Comparison of ENCODE assay signal across 15 cellular contexts in the genomic region with DNA sequence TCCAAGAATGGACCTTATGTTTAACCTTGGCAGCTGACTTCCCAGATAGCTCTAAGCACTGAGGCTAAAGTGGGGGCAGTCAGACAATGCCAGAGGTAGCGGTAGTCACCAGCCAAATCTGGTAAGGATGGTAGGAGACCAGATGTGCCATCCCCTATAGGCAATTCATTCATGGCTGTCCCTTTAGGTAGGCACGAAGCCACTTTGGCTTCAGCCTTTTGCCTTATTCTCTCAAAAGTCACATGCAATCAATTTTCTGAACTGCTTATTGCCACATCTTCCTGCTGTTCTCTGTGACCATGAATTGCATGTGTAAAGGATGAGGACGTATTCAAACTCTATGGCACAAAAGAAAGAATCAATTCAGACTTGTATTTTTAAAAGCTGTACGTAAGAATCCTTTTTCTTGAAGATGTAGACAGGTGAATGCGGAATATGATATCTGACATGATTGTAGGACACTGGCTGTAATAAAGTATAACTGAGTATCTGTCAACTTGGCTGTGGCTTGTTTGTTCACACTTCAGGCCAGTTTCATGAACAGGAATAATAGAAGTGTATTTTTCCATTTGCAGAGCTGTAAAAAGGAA.
DNase-seq lines count a peak whose midpoint lies in the region; ATAC-seq and TF ChIP-seq lines count a peak whose summit lies in the region.
"Had no signal": no experiment of that assay in that cellular context is flagged by ENCODE, and none has a peak within 500 bp of the region (broad histone marks: within the 10 kb centered on the region; RNA-seq: fewer than 3 reads in every experiment).

No MANE protein-coding gene starts in this region.

- TF ChIP-seq CTCF in Calu3 (IDR thresholded peaks at IDR 0.05; ENCODE audit: unreplicated experiment) (no peak), WTC11 (IDR thresholded peaks at IDR 0.05) (no peak)

- CTCF ChIA-PET in Calu3 (lab: Charles Lee) (interaction anchor here (0.6 to 2.1 kb wide), 4 partner anchors 22 to 53 kb away, joined by 3 to 12 read pairs (median 5); no protein-coding TSS in a partner anchor), WTC11 (lab: Charles Lee) (no interaction called here)

- no peak for DNase-seq in Calu3
- DNase-seq in WTC11 (ENCODE audit: low spot score): no peak
- DNase-seq in inferior parietal cortex (ENCODE audit: extremely low spot score): peak; percentile 42
- DNase-seq in substantia nigra (lab: John Stamatoyannopoulos, UW): peak in 1 of 49 donors; percentile 1
- no peak for DNase-seq in GF-D8 (lab: John Stamatoyannopoulos, UW)
- DNase-seq in NCI-H1092 treated with DMSO at 0.1 percent for 48 hours (lab: John Stamatoyannopoulos, UW): no peak
- DNase-seq: AML-193, Caco-2, HCEC 1CT, NCI-H1436 treated with DMSO at 0.1 percent for 48 hours, NCI-H2081, NCI-H345 had no signal

- no peaks in the 10 kb centered on the region for H3K27me3 Mint-ChIP-seq in Calu3 (ENCODE audit: unreplicated experiment)
- no peaks in the 10 kb centered on the region for H3K27me3 Mint-ChIP-seq in WTC11 (ENCODE audit: low read depth)
- H3K27me3 Mint-ChIP-seq: IgD-negative memory B cell had no signal

- peak overlapping the region; percentile 91 for H3K27ac ChIP-seq in substantia nigra (ENCODE audit: low read depth, low read length, poor library complexity, severe bottlenecking)

- H3K9me3 Mint-ChIP-seq in Calu3 (ENCODE audit: low read depth, unreplicated experiment) (peaks cover 2% of the 10 kb centered on the region), WTC11 (no peaks in the 10 kb centered on the region)

- H3K4me1 Mint-ChIP-seq in Calu3 (ENCODE audit: low read depth, unreplicated experiment) (peaks cover 40% of the 10 kb centered on the region), WTC11 (no peaks in the 10 kb centered on the region)
- H3K4me1 Mint-ChIP-seq: IgD-negative memory B cell had no signal

- H3K27ac Mint-ChIP-seq in Calu3 (ENCODE audit: unreplicated experiment) (peak overlapping the region; percentile 59), WTC11 (no peak overlapping the region)
- H3K27ac Mint-ChIP-seq: IgD-negative memory B cell had no signal

- intact Hi-C loops in Calu3 (cut with micrococcal nuclease; ENCODE audit: unreplicated experiment): no loop called here

- no peaks in the 10 kb centered on the region for H3K36me3 Mint-ChIP-seq in Calu3 (ENCODE audit: insufficient read depth, unreplicated experiment)
- no peaks in the 10 kb centered on the region for H3K36me3 Mint-ChIP-seq in WTC11
- H3K36me3 Mint-ChIP-seq: IgD-negative memory B cell had no signal

- no TSS peak for BruUV-seq in Calu3 (replicated peaks; lab: Mats Ljungman, UMichigan)

- H3K4me3 Mint-ChIP-seq in Calu3 (ENCODE audit: low read depth, unreplicated experiment): peak overlapping the region; percentile 54
- H3K4me3 Mint-ChIP-seq in WTC11: no peak overlapping the region
- H3K4me3 Mint-ChIP-seq: IgD-negative memory B cell had no signal

- ATAC-seq in WTC11: no peak
- no peak for ATAC-seq in GM18502 (IDR thresholded peaks at IDR 0.05; ENCODE audit: poor library complexity, unreplicated experiment)
- ATAC-seq: Right ventricle myocardium inferior had no signal

- POLR2A ChIA-PET in WTC11 (lab: Charles Lee): no interaction called here

TF ChIP-seq in WTC11, 78 proteins besides CTCF, POLR2A, EP300 and RAD21:
- TF ChIP-seq TCF7 (CRISPR knock-in tag; IDR thresholded peaks at IDR 0.05; ENCODE audit: low read depth): no peak
- no peak for TF ChIP-seq CBFB (CRISPR knock-in tag; IDR thresholded peaks at IDR 0.05; ENCODE audit: low read depth)
- TF ChIP-seq ERG (CRISPR knock-in tag; IDR thresholded peaks at IDR 0.05): no peak
- no peak for TF ChIP-seq GTF2I (CRISPR knock-in tag; conservative IDR thresholded peaks at IDR 0.05)
- peak; percentile 71 for TF ChIP-seq GABPB1 (CRISPR knock-in tag; IDR thresholded peaks at IDR 0.05)
- no peak for TF ChIP-seq PRRX2 (CRISPR knock-in tag; IDR thresholded peaks at IDR 0.05)
- no peak for TF ChIP-seq ZNF219 (CRISPR knock-in tag; IDR thresholded peaks at IDR 0.05; ENCODE audit: borderline replicate concordance)
TF ChIP-seq in WTC11: peak in this region for 1.
